4 cellular contexts compared by ENCODE assay signal in genomic region chr16:31699601-31700000, GRCh38.
TF ChIP-seq lines count a peak whose summit lies in the region.

No MANE protein-coding gene starts in this region.

TF ChIP-seq in SK-N-SH, 30 proteins besides CTCF, POLR2A, EP300 and RAD21 (continued from another document and continues in another):
- TF ChIP-seq, protein P1, sequence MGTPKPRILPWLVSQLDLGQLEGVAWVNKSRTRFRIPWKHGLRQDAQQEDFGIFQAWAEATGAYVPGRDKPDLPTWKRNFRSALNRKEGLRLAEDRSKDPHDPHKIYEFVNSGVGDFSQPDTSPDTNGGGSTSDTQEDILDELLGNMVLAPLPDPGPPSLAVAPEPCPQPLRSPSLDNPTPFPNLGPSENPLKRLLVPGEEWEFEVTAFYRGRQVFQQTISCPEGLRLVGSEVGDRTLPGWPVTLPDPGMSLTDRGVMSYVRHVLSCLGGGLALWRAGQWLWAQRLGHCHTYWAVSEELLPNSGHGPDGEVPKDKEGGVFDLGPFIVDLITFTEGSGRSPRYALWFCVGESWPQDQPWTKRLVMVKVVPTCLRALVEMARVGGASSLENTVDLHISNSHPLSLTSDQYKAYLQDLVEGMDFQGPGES (IDR thresholded peaks at IDR 0.05; ENCODE audit: low read depth, low read length) = no peak
- no peak for TF ChIP-seq GABPA (IDR thresholded peaks at IDR 0.05; ENCODE audit: low read depth)
- TF ChIP-seq MAX (IDR thresholded peaks at IDR 0.05; ENCODE audit: low read depth) = no peak
- no peak for TF ChIP-seq FOXJ3 (CRISPR knock-in tag; IDR thresholded peaks at IDR 0.05)
- TF ChIP-seq SMC3 (IDR thresholded peaks at IDR 0.05; ENCODE audit: low read depth, low read length) = no peak
- TF ChIP-seq TAF1 (IDR thresholded peaks at IDR 0.05; ENCODE audit: borderline replicate concordance, low read depth, low read length) = no peak
- no peak for TF ChIP-seq PBX3 (IDR thresholded peaks at IDR 0.05)
- no peak for TF ChIP-seq FOSL2 (IDR thresholded peaks at IDR 0.05; ENCODE audit: borderline replicate concordance, low read depth)
- no peak for TF ChIP-seq CHD2 (IDR thresholded peaks at IDR 0.05; ENCODE audit: low read length, partially characterized antibody)
- TF ChIP-seq, protein P2, sequence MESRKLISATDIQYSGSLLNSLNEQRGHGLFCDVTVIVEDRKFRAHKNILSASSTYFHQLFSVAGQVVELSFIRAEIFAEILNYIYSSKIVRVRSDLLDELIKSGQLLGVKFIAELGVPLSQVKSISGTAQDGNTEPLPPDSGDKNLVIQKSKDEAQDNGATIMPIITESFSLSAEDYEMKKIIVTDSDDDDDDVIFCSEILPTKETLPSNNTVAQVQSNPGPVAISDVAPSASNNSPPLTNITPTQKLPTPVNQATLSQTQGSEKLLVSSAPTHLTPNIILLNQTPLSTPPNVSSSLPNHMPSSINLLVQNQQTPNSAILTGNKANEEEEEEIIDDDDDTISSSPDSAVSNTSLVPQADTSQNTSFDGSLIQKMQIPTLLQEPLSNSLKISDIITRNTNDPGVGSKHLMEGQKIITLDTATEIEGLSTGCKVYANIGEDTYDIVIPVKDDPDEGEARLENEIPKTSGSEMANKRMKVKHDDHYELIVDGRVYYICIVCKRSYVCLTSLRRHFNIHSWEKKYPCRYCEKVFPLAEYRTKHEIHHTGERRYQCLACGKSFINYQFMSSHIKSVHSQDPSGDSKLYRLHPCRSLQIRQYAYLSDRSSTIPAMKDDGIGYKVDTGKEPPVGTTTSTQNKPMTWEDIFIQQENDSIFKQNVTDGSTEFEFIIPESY (IDR thresholded peaks at IDR 0.05; ENCODE audit: borderline replicate concordance, low read depth) = no peak
- TF ChIP-seq TEAD4 (IDR thresholded peaks at IDR 0.05; ENCODE audit: borderline replicate concordance, insufficient read depth) = no peak

TF ChIP-seq in SK-N-SH treated with all-trans-retinoic acid at 6 μM for 48 hours, 23 proteins besides CTCF, POLR2A, EP300 and RAD21 (continued from another document):
- TF ChIP-seq PPARA (CRISPR knock-in tag; IDR thresholded peaks at IDR 0.05; ENCODE audit: borderline replicate concordance) (no peak), GLIS3 (CRISPR knock-in tag; IDR thresholded peaks at IDR 0.05) (no peak)

TF ChIP-seq in K562, 482 proteins besides CTCF, POLR2A, EP300 and RAD21 (continued from another document):
- TF ChIP-seq JUN (IDR thresholded peaks at IDR 0.05; ENCODE audit: borderline replicate concordance, low read depth, low read length) (no peak), JUN (CRISPR knock-in tag; IDR thresholded peaks at IDR 0.05; ENCODE audit: borderline replicate concordance) (no peak), XRCC4 (IDR thresholded peaks at IDR 0.05; ENCODE audit: extremely low read depth, insufficient read depth, insufficient read length) (no peak), SP2 (IDR thresholded peaks at IDR 0.05; ENCODE audit: extremely low read depth, low read depth, low read length, poor library complexity, severe bottlenecking) (no peak)

TF ChIP-seq in neural cell, 6 proteins besides CTCF, POLR2A, EP300 and RAD21 (continued from another document):
- TF ChIP-seq POLR2AphosphoS5 (IDR thresholded peaks at IDR 0.05) (no peak), SMC3 (conservative IDR thresholded peaks at IDR 0.05; ENCODE audit: poor library complexity) (no peak), TAF1 (IDR thresholded peaks at IDR 0.05; ENCODE audit: low read depth) (no peak), EZH2 (IDR thresholded peaks at IDR 0.05; ENCODE audit: borderline replicate concordance, insufficient read depth, low read length, poor library complexity, severe bottlenecking) (no peak)
- TF ChIP-seq, protein P3, sequence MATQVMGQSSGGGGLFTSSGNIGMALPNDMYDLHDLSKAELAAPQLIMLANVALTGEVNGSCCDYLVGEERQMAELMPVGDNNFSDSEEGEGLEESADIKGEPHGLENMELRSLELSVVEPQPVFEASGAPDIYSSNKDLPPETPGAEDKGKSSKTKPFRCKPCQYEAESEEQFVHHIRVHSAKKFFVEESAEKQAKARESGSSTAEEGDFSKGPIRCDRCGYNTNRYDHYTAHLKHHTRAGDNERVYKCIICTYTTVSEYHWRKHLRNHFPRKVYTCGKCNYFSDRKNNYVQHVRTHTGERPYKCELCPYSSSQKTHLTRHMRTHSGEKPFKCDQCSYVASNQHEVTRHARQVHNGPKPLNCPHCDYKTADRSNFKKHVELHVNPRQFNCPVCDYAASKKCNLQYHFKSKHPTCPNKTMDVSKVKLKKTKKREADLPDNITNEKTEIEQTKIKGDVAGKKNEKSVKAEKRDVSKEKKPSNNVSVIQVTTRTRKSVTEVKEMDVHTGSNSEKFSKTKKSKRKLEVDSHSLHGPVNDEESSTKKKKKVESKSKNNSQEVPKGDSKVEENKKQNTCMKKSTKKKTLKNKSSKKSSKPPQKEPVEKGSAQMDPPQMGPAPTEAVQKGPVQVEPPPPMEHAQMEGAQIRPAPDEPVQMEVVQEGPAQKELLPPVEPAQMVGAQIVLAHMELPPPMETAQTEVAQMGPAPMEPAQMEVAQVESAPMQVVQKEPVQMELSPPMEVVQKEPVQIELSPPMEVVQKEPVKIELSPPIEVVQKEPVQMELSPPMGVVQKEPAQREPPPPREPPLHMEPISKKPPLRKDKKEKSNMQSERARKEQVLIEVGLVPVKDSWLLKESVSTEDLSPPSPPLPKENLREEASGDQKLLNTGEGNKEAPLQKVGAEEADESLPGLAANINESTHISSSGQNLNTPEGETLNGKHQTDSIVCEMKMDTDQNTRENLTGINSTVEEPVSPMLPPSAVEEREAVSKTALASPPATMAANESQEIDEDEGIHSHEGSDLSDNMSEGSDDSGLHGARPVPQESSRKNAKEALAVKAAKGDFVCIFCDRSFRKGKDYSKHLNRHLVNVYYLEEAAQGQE (IDR thresholded peaks at IDR 0.05; ENCODE audit: borderline replicate concordance) = no peak
